ENCODE assay signal across 19 cellular contexts in the genomic region with DNA sequence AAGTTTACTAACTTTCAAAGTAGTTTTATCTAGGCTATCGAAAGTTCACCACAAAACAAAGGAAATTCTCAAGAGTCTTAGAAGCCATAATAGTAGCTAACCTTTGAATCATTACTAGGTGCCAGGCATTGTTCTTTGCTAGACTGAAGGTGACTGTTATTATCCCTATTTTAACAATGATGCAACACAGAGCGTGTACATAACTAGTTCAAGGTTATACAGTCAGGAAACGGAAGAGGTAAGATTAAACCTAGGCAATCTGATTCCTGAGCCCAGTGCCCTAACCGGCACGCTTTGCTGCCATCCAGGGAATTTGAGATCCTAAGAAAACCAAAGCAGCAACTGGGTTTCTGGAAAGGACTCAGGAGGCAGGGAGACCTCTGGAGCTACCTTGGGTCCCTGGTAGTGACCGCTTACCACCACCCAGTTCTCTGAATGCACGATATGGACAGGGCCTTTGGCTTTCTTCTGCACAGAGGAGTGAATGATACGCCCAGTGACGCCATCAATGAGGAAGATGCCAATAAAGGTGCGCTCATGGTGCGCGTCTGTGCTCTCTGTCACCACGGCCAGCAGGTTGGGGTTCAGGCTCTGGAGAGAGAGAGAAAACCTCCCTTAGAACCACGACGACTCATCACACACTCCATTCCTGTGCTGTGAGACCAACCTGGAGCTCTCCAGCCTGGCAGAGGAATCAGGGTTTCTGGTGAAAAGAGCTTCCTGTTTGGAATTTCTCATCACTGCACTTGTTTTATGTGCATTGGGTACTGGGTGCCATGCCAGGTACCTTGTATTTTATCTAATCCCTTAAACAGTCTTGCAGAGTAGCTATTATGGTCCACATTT. TPM values are rescaled to one million over a fixed set of nuclear protein-coding genes. Genes with fewer than 3 reads are reported as not detected.
A peak's percentile ranks its signal among the peaks of the same experiment; 100 is the strongest.
DNase-seq lines count a peak whose midpoint lies in the region; FAIRE-seq and TF ChIP-seq lines count a peak whose summit lies in the region.
"Had no signal": no experiment of that assay in that cellular context is flagged by ENCODE, and none has a peak within 500 bp of the region (broad histone marks: within the 10 kb centered on the region; RNA-seq: fewer than 3 reads in every experiment).

No MANE protein-coding gene starts in this region.

- H3K4me3 Mint-ChIP-seq in HFFc6 = no peak overlapping the region
- no peak overlapping the region for H3K4me3 Mint-ChIP-seq in endothelial cell (ENCODE audit: unreplicated experiment)
- H3K4me3 Mint-ChIP-seq: B cell; immature natural killer cell; memory B cell; stimulated activated naive B cell treated with anti-CD40 and anti-IgM and Interleukin-4, amounts not matched to agents 10 μg/mL and 1 μg/mL and 100 μg/mL, for 72 hours had no signal

- H3K4me3 ChIP-seq in small intestine (ENCODE audit: low read depth in 1 of 2, low read length in 2 of 2) (no peak overlapping the region), SJCRH30 (no peak overlapping the region)
- H3K4me3 ChIP-seq: thyroid gland had no signal

- WGBS in small intestine, 3 donors = 78 to 86% (median 80%) methylated on average over 15 of the region's 15 CpGs

- H3K27ac ChIP-seq in small intestine (ENCODE audit: low read depth in 1 of 2, low read length in 1 of 2) (no peak overlapping the region), SJCRH30 (no peak overlapping the region)
- H3K27ac ChIP-seq: thyroid gland had no signal

- no peaks in the 10 kb centered on the region for H3K9me3 ChIP-seq in small intestine (ENCODE audit: control insufficient read depth, low read depth)
- H3K9me3 ChIP-seq in SJCRH30 (replicated peaks) = no peaks in the 10 kb centered on the region
- H3K9me3 ChIP-seq: thyroid gland had no signal

- H3K9me3 Mint-ChIP-seq in HFFc6 = no peaks in the 10 kb centered on the region
- H3K9me3 Mint-ChIP-seq in endothelial cell (ENCODE audit: unreplicated experiment) = no peaks in the 10 kb centered on the region
- H3K9me3 Mint-ChIP-seq: immature natural killer cell; memory B cell; stimulated activated naive B cell treated with anti-CD40 and anti-IgM and Interleukin-4, amounts not matched to agents 10 μg/mL and 1 μg/mL and 100 μg/mL, for 72 hours had no signal

- FAIRE-seq in small intestine (lab: Jason Lieb, UNC) = no peak

- H3K27me3 ChIP-seq in small intestine (ENCODE audit: control insufficient read depth in 2 of 2, insufficient read depth in 2 of 2, low read length in 2 of 2) = no peaks in the 10 kb centered on the region
- no peaks in the 10 kb centered on the region for H3K27me3 ChIP-seq in SJCRH30
- H3K27me3 ChIP-seq: thyroid gland had no signal

- H3K4me1 Mint-ChIP-seq in HFFc6 (ENCODE audit: low read depth) = peaks cover 22% of the 10 kb centered on the region
- no peaks in the 10 kb centered on the region for H3K4me1 Mint-ChIP-seq in endothelial cell (ENCODE audit: unreplicated experiment)
- H3K4me1 Mint-ChIP-seq: immature natural killer cell had no signal

- H3K27ac Mint-ChIP-seq in HFFc6 = no peak overlapping the region
- H3K27ac Mint-ChIP-seq in endothelial cell (ENCODE audit: unreplicated experiment) = peak overlapping the region; percentile 8
- H3K27ac Mint-ChIP-seq: B cell had no signal

- peaks cover 25 to 31% of the 10 kb centered on the region in 2 donors for H3K36me3 ChIP-seq in small intestine (ENCODE audit: control insufficient read depth in 2 of 2, insufficient read depth in 2 of 2, low read length in 2 of 2)
- H3K36me3 ChIP-seq in SJCRH30 = peaks cover 94% of the 10 kb centered on the region

- H3K4me1 ChIP-seq in small intestine (ENCODE audit: control insufficient read depth in 2 of 2, insufficient read depth in 1 of 2, low read depth in 1 of 2, low read length in 1 of 2) = no peaks in the 10 kb centered on the region
- peaks cover 16% of the 10 kb centered on the region for H3K4me1 ChIP-seq in SJCRH30
- H3K4me1 ChIP-seq: thyroid gland had no signal

- peaks cover 45% of the 10 kb centered on the region for H3K36me3 Mint-ChIP-seq in HFFc6 (ENCODE audit: low read depth)
- H3K36me3 Mint-ChIP-seq in endothelial cell (ENCODE audit: low read depth, unreplicated experiment) = peaks cover 39% of the 10 kb centered on the region

- no peak for TF ChIP-seq CTCF in HFFc6 (IDR thresholded peaks at IDR 0.05)
- no peak for TF ChIP-seq CTCF in endothelial cell (IDR thresholded peaks at IDR 0.05; ENCODE audit: unreplicated experiment)

- H3K27me3 Mint-ChIP-seq in HFFc6 (ENCODE audit: insufficient read depth) = peaks cover 2% of the 10 kb centered on the region
- peaks cover 5% of the 10 kb centered on the region for H3K27me3 Mint-ChIP-seq in endothelial cell (ENCODE audit: unreplicated experiment)
- H3K27me3 Mint-ChIP-seq: B cell; memory B cell; stimulated activated naive B cell treated with anti-CD40 and anti-IgM and Interleukin-4, amounts not matched to agents 10 μg/mL and 1 μg/mL and 100 μg/mL, for 72 hours had no signal

- DNase-seq in HFFc6 (peak; percentile 51), RKO (ENCODE audit: low spot score) (peak; percentile 37), endothelial cell (ENCODE audit: low spot score) (no peak), renal cortical epithelial cell (ENCODE audit: low read depth) (peak; percentile 46), small intestine (no peak), SJCRH30 (no peak)
- no peak for DNase-seq in activated CD8-positive, alpha-beta memory T cell treated with anti-CD3 and anti-CD28 coated beads, Interleukin-2, amount 50 U/mL, for 48 hours
- DNase-seq: activated CD4-positive, alpha-beta T cell treated with anti-CD3 and anti-CD28 coated beads for 1 hour; amniotic stem cell; COR-L47; effector memory CD4-positive, alpha-beta T cell; immature natural killer cell; NCI-H1417 treated with DMSO at 0.1 percent for 48 hours; NCI-H774; OCI-M1; stimulated activated naive B cell treated with anti-CD40 and anti-IgM and Interleukin-4, amounts not matched to agents 10 μg/mL and 1 μg/mL and 100 μg/mL, for 72 hours; thyroid gland had no signal

RNA-seq across cellular contexts. Expression of gene UBR4, which starts 13.1 kb away (rescaled TPM):
- 100 to 1,000 TPM in 1 of 6 experiments, 10 to 100 TPM in 5; 74.2 to 116 (median 88.6) TPM for total RNA-seq in HFFc6 (2021; fragmentation: NEBNext Ultra II Directional; extraction: Animal tissue kit (Norgen Biotek cat#: 25700))
- 223 TPM for total RNA-seq in endothelial cell (ENCODE audit: unreplicated experiment)
- 61.1 and 174 TPM in 2 replicates for total RNA-seq in renal cortical epithelial cell
- polyA plus RNA-seq in small intestine = 100 to 1,000 TPM in 2 of 3 donors, 10 to 100 TPM in 1; 85.9 to 275 (median 179) TPM
- total RNA-seq in SJCRH30 (2014; rRNA removed; shearing (Covaris generic)) = 96.7 and 102 TPM in 2 replicates

RNA-seq across cellular contexts. Expression of gene EMC1, which starts 28.1 kb away (rescaled TPM):
- 100 to 1,000 TPM in 2 of 6 experiments, 10 to 100 TPM in 4; 86.8 to 106 (median 93.6) TPM for total RNA-seq in HFFc6 (2021; fragmentation: NEBNext Ultra II Directional; extraction: Animal tissue kit (Norgen Biotek cat#: 25700))
- total RNA-seq in endothelial cell (ENCODE audit: unreplicated experiment) = 50.5 TPM
- total RNA-seq in renal cortical epithelial cell = 48.6 and 65.7 TPM in 2 replicates
- polyA plus RNA-seq in small intestine = 10 to 100 TPM in 1 of 3 donors, 1 to 10 TPM in 2; 4.2 to 15.1 (median 10.0) TPM
- 60.9 and 68.5 TPM in 2 replicates for total RNA-seq in SJCRH30 (2014; rRNA removed; shearing (Covaris generic))

RNA-seq across cellular contexts. Expression of gene MRTO4, which starts 28.4 kb away (rescaled TPM):
- 10 to 100 TPM; 40.0 to 61.9 (median 45.0) TPM for total RNA-seq in HFFc6 (2021; fragmentation: NEBNext Ultra II Directional; extraction: Animal tissue kit (Norgen Biotek cat#: 25700))
- 22.4 TPM for total RNA-seq in endothelial cell (ENCODE audit: unreplicated experiment)
- total RNA-seq in renal cortical epithelial cell = 21.5 and 34.0 TPM in 2 replicates
- 10 to 100 TPM in 2 of 3 donors, 1 to 10 TPM in 1; 7.6 to 40.3 (median 11.3) TPM for polyA plus RNA-seq in small intestine
- 84.7 and 87.0 TPM in 2 replicates for total RNA-seq in SJCRH30 (2014; rRNA removed; shearing (Covaris generic))

Comparison
In these comparisons a context has a peak if more than half of its experiments do, and no peak if none do; other contexts are left out.
1. DNase-seq: peak in HFFc6 (single experiment), RKO (single experiment) and renal cortical epithelial cell (single experiment); none in endothelial cell (single experiment), small intestine (single experiment), activated CD8-positive, alpha-beta memory T cell treated with anti-CD3 and anti-CD28 coated beads, Interleukin-2, amount 50 U/mL, for 48 hours (single experiment) and SJCRH30 (0 of 2).